In the genomic region with DNA sequence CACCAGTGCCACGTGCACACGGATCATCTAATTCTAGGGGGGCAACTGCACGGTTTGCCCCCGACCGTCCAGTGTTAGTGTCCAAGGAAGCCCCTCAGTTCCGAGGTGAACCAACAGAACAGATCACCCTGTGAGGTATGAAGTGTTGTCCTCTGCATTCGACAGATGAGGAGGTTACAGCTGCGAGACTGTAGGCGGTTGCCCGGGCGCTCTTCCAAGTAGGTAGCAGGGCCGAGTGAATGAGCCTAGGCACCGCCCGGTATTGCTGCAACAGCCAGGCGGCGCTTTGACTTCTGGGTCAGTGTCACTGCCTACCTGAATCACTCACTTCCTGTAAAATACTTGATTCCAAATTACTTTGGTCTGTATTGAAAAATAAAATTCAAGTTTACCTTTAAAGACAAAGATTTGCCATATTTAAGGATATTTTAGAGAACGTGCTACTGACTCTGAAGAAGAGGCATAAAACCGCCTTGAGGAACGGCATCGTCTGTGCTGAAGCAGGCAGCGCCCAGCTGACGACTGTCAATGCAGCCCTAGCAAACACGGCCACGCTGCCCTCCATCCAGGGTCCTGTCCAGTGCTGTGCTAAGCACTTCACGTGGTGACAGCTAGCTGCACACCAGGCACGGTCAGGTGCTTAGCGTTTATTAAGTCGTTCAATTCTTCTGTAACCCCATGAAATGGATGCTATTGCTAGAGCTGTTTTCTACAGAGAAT, we compare ENCODE assay signal across 9 cellular contexts. TPM values are rescaled to one million over a fixed set of nuclear protein-coding genes. Genes with fewer than 3 reads are reported as not detected.
A peak's percentile ranks its signal among the peaks of the same experiment; 100 is the strongest.
DNase-seq lines count a peak whose midpoint lies in the region; ATAC-seq and TF ChIP-seq lines count a peak whose summit lies in the region.
"Had no signal": no experiment of that assay in that cellular context is flagged by ENCODE, and none has a peak within 500 bp of the region (broad histone marks: within the 10 kb centered on the region; RNA-seq: fewer than 3 reads in every experiment).

No MANE protein-coding gene starts in this region.

- H2AK5ac ChIP-seq in H9 (ENCODE audit: insufficient read length, low read length), result no peak overlapping the region

- H3K79me2 ChIP-seq in H9 (ENCODE audit: insufficient read depth, low read length), result no peaks in the 10 kb centered on the region

- DNase-seq in DMS153 treated with DMSO at 0.1 percent for 48 hours (lab: John Stamatoyannopoulos, UW; ENCODE audit: unreplicated experiment) (peak; percentile 58), NCI-H748 (lab: John Stamatoyannopoulos, UW; ENCODE audit: unreplicated experiment) (peak; percentile 72), omental fat pad (ENCODE audit: low spot score) (no peak), ascending aorta (ENCODE audit: low spot score in 2 of 2) (no peak), H9 (no peak), SIG-M5 treated with dmso at 0.1 percent for 504 hours (lab: John Stamatoyannopoulos, UW; ENCODE audit: unreplicated experiment) (no peak)
- peak; percentile 63 for DNase-seq in activated naive CD8-positive, alpha-beta T cell treated with anti-CD3 and anti-CD28 coated beads for 36 hours

- peaks cover 0 to 5% of the 10 kb centered on the region in 2 donors for H3K4me1 ChIP-seq in ascending aorta
- no peaks in the 10 kb centered on the region; the same call in 1 of the 2 replicates for H3K4me1 ChIP-seq in H9 (ENCODE audit: insufficient read depth, low read length)

- ATAC-seq in omental fat pad (ENCODE audit: low FRiP score) (peak; percentile 67), HG02885 (IDR thresholded peaks at IDR 0.05; ENCODE audit: poor library complexity, unreplicated experiment) (no peak)

- H3K79me1 ChIP-seq in H9 (ENCODE audit: insufficient read depth, low read depth, low read length, poor library complexity, severe bottlenecking), result no peaks in the 10 kb centered on the region

- H3K9ac ChIP-seq in H9 (ENCODE audit: extremely low read depth, insufficient read length, low read length), result no peak overlapping the region

- no peak overlapping the region for H4K5ac ChIP-seq in H9 (ENCODE audit: insufficient read length, low read depth, low read length)

- no peak overlapping the region for H3K14ac ChIP-seq in H9 (ENCODE audit: insufficient read depth, low read length)

- H3K27ac ChIP-seq in ascending aorta, result no peak overlapping the region
- no peak overlapping the region for H3K27ac ChIP-seq in H9 (ENCODE audit: insufficient read length, low read depth, low read length)

- intact Hi-C loops in ascending aorta (cut with DNase I), result no loop called here

- WGBS in H9 (ENCODE audit: extremely low coverage, insufficient read length, low lambda C conversion rate), result no CpG with 5 or more reads among the region's 28 CpGs

- no peak overlapping the region for H2BK20ac ChIP-seq in H9 (ENCODE audit: low read depth, low read length, poor library complexity, severe bottlenecking)

- peaks cover 4% of the 10 kb centered on the region for H3K36me3 Mint-ChIP-seq in activated naive CD8-positive, alpha-beta T cell treated with anti-CD3 and anti-CD28 coated beads for 36 hours
- H3K36me3 Mint-ChIP-seq in H9 (ENCODE audit: insufficient read depth in 1 of 3, low read depth in 3 of 3), result peaks cover 0 to 4% (median 0%) of the 10 kb centered on the region in 3 experiments; a peak in 1 of 7 replicates

- H3K23ac ChIP-seq in H9 (ENCODE audit: insufficient read length, low read depth, low read length), result no peak overlapping the region

- no peak overlapping the region for H3K4me2 ChIP-seq in H9 (ENCODE audit: insufficient read depth, insufficient read length, low read length)

- no peaks in the 10 kb centered on the region for H3K23me2 ChIP-seq in H9 (ENCODE audit: insufficient read length, low read depth, low read length, poor library complexity, severe bottlenecking)

- H3K36me3 ChIP-seq in ascending aorta, result no peaks in the 10 kb centered on the region

- H3K18ac ChIP-seq in H9 (ENCODE audit: insufficient read length, low read depth, low read length), result no peak overlapping the region

- H3K4ac ChIP-seq in H9 (ENCODE audit: low read depth, low read length), result no peak overlapping the region

- H3K9me3 ChIP-seq in ascending aorta (no peaks in the 10 kb centered on the region), H9 (ENCODE audit: control insufficient read depth, low read depth, low read length) (no peaks in the 10 kb centered on the region)

- no peak overlapping the region for H2BK15ac ChIP-seq in H9 (ENCODE audit: low read depth, low read length)

- no peak overlapping the region for H2BK12ac ChIP-seq in H9 (ENCODE audit: insufficient read length, low read depth, low read length)

- no peak overlapping the region for H4K8ac ChIP-seq in H9 (replicated peaks; ENCODE audit: insufficient read length, low read depth, low read length)

- no peak overlapping the region for H3T11ph ChIP-seq in H9 (ENCODE audit: low read length)

- no peak overlapping the region for H4K91ac ChIP-seq in H9 (ENCODE audit: insufficient read length, low read depth, low read length)

- peak overlapping the region; percentile 81 for H3K27ac Mint-ChIP-seq in activated naive CD8-positive, alpha-beta T cell treated with anti-CD3 and anti-CD28 coated beads for 36 hours
- no peak overlapping the region for H3K27ac Mint-ChIP-seq in H9

- no peak overlapping the region for H3K56ac ChIP-seq in H9 (ENCODE audit: insufficient read length, low read depth, low read length)

- H3K4me3 Mint-ChIP-seq in activated naive CD8-positive, alpha-beta T cell treated with anti-CD3 and anti-CD28 coated beads for 36 hours, result peak overlapping the region; percentile 49
- H3K4me3 Mint-ChIP-seq in H9, result no peak overlapping the region

- H3K27me3 Mint-ChIP-seq in activated naive CD8-positive, alpha-beta T cell treated with anti-CD3 and anti-CD28 coated beads for 36 hours, result no peaks in the 10 kb centered on the region
- H3K27me3 Mint-ChIP-seq in H9 (ENCODE audit: low read depth), result peaks cover 10% of the 10 kb centered on the region

- TF ChIP-seq CTCF in omental fat pad (IDR thresholded peaks at IDR 0.05), result no peak
- no peak for TF ChIP-seq CTCF in ascending aorta (IDR thresholded peaks at IDR 0.05)
- TF ChIP-seq CTCF in H9 (conservative IDR thresholded peaks at IDR 0.05), result no peak

- peaks cover 4% of the 10 kb centered on the region for H3K9me3 Mint-ChIP-seq in activated naive CD8-positive, alpha-beta T cell treated with anti-CD3 and anti-CD28 coated beads for 36 hours
- no peaks in the 10 kb centered on the region for H3K9me3 Mint-ChIP-seq in H9

- H2BK120ac ChIP-seq in H9 (ENCODE audit: low read depth, low read length, poor library complexity, severe bottlenecking), result no peak overlapping the region

- peaks cover 62% of the 10 kb centered on the region for H3K4me1 Mint-ChIP-seq in activated naive CD8-positive, alpha-beta T cell treated with anti-CD3 and anti-CD28 coated beads for 36 hours
- peaks cover 12 to 13% of the 10 kb centered on the region in 2 experiments for H3K4me1 Mint-ChIP-seq in H9

- no peak overlapping the region for H2AFZ ChIP-seq in H9 (ENCODE audit: low read length)

- H3K4me3 ChIP-seq in ascending aorta, result no peak overlapping the region

- H4K20me1 ChIP-seq in H9 (ENCODE audit: control insufficient read depth, insufficient read depth, insufficient read length), result no peaks in the 10 kb centered on the region

- H3K27me3 ChIP-seq in ascending aorta (no peaks in the 10 kb centered on the region), H9 (ENCODE audit: insufficient read depth, low read length) (no peaks in the 10 kb centered on the region)

- no peak overlapping the region for H2BK5ac ChIP-seq in H9 (ENCODE audit: insufficient read length, low read length)

RNA-seq across cellular contexts. Expression of a gene that starts 19.3 kb away (rescaled TPM):
- total RNA-seq in activated naive CD8-positive, alpha-beta T cell treated with anti-CD3 and anti-CD28 coated beads for 36 hours, result 10 to 100 TPM; 25.6 to 26.5 TPM
- total RNA-seq in omental fat pad, result 10 to 100 TPM; 28.1 to 73.4 (median 56.8) TPM
- total RNA-seq in ascending aorta, result 30.7 TPM
- 11.7 and 12.3 TPM in 2 replicates for total RNA-seq in H9 (2021)

RNA-seq across cellular contexts. Expression of a gene that starts 27.3 kb away (rescaled TPM):
- not detected for total RNA-seq in activated naive CD8-positive, alpha-beta T cell treated with anti-CD3 and anti-CD28 coated beads for 36 hours
- not detected for total RNA-seq in omental fat pad
- not detected for total RNA-seq in ascending aorta
- total RNA-seq in H9 (2021), result not detected in 2 replicates
- total RNA-seq: subcutaneous adipose tissue had no signal

Comparison
In these comparisons a context has a peak if more than half of its experiments do, and no peak if none do; other contexts are left out.
1. DNase-seq: peak in DMS153 treated with DMSO at 0.1 percent for 48 hours (single experiment), NCI-H748 (single experiment) and activated naive CD8-positive, alpha-beta T cell treated with anti-CD3 and anti-CD28 coated beads for 36 hours (single experiment); none in omental fat pad (single experiment), ascending aorta (0 of 2), H9 (single experiment) and SIG-M5 treated with dmso at 0.1 percent for 504 hours (single experiment).